Comparison of ENCODE assay signal across 8 cellular contexts in the genomic region with DNA sequence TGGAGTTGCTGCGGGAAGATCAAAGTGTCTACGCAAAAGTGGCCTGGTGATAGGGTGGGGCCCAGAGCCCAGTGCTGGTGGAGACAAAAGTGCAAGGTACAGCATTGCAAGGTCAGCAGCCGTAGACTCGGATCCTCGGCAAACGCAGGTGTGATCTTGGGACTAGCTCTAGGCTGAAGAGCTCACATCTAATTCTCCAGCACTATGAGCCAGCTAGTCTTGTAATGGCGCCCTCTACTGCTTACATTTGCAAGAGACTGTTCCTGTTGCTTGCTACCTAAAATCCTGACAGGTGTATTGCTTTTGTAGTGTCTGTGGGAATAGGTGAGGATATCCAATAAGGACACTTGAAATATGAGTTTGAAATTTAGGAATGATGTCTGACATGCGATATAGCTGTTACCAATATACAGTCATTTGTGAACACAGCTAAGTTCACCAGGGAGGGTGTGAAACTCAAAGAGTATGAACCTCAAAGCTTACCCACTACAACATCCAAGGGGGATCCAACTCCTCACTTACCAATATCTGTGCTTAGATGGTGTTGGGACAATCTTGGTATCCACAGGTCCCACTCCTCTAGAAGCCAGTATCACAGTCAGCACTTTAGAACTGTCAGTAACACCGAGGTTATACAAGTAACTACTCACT. TPM values are rescaled to one million over a fixed set of nuclear protein-coding genes. Genes with fewer than 3 reads are reported as not detected.
DNase-seq lines count a peak whose midpoint lies in the region; ATAC-seq and TF ChIP-seq lines count a peak whose summit lies in the region.

No MANE protein-coding gene starts in this region.

- no peak overlapping the region for H3K27ac Mint-ChIP-seq in activated CD8-positive, alpha-beta memory T cell treated with anti-CD3 and anti-CD28 coated beads, Interleukin-2, amount 10 ng/mL, durations not matched to agents 7 days and 5 days

- DNase-seq in COLO829 (ENCODE audit: low spot score) (peak; percentile 28), NCI-H774 (lab: John Stamatoyannopoulos, UW) (peak; percentile 74), fibroblast of mammary gland (ENCODE audit: low read depth) (peak; percentile 71), sciatic nerve (ENCODE audit: low spot score) (no peak), hippocampal formation (lab: John Stamatoyannopoulos, UW) (no peak)
- DNase-seq in activated CD8-positive, alpha-beta memory T cell treated with anti-CD3 and anti-CD28 coated beads, Interleukin-2, amount 10 ng/mL, durations not matched to agents 7 days and 5 days, result peak; percentile 73

- peaks cover 5% of the 10 kb centered on the region for H3K4me1 Mint-ChIP-seq in activated CD8-positive, alpha-beta memory T cell treated with anti-CD3 and anti-CD28 coated beads, Interleukin-2, amount 10 ng/mL, durations not matched to agents 7 days and 5 days

- H3K9me3 Mint-ChIP-seq in activated CD8-positive, alpha-beta memory T cell treated with anti-CD3 and anti-CD28 coated beads, Interleukin-2, amount 10 ng/mL, durations not matched to agents 7 days and 5 days (ENCODE audit: low read depth), result no peaks in the 10 kb centered on the region

- no peak overlapping the region for H3K4me3 ChIP-seq in fibroblast of mammary gland (ENCODE audit: control insufficient read depth, low read depth, low read length)

- H3K27me3 Mint-ChIP-seq in activated CD8-positive, alpha-beta memory T cell treated with anti-CD3 and anti-CD28 coated beads, Interleukin-2, amount 10 ng/mL, durations not matched to agents 7 days and 5 days, result no peaks in the 10 kb centered on the region

- CTCF ChIA-PET in activated CD8-positive, alpha-beta memory T cell treated with anti-CD3 and anti-CD28 coated beads, Interleukin-2, amount 10 ng/mL, durations not matched to agents 7 days and 5 days (lab: Charles Lee), result interaction anchor here (0.6 to 4.9 kb wide), 31 partner anchors 8 to 457 kb away, joined by 3 to 35 read pairs (median 4); partner anchors contain the start of gene PDE7B

- ATAC-seq in GM19395 (IDR thresholded peaks at IDR 0.05; ENCODE audit: unreplicated experiment) (peak; percentile 86), HG03469 (IDR thresholded peaks at IDR 0.05; ENCODE audit: unreplicated experiment) (peak; percentile 60), sciatic nerve (peak; percentile 30)
- ATAC-seq in activated CD8-positive, alpha-beta memory T cell treated with anti-CD3 and anti-CD28 coated beads, Interleukin-2, amount 10 ng/mL, durations not matched to agents 7 days and 5 days, result peak; percentile 88

- H3K4me3 Mint-ChIP-seq in activated CD8-positive, alpha-beta memory T cell treated with anti-CD3 and anti-CD28 coated beads, Interleukin-2, amount 10 ng/mL, durations not matched to agents 7 days and 5 days, result no peak overlapping the region

- TF ChIP-seq CTCF in fibroblast of mammary gland (conservative IDR thresholded peaks at IDR 0.05; ENCODE audit: control insufficient read depth, insufficient read depth, low read depth, low read length), result peak; percentile 67

- intact Hi-C loops in sciatic nerve (cut with DNase I), result no loop called here

- no peaks in the 10 kb centered on the region for H3K36me3 Mint-ChIP-seq in activated CD8-positive, alpha-beta memory T cell treated with anti-CD3 and anti-CD28 coated beads, Interleukin-2, amount 10 ng/mL, durations not matched to agents 7 days and 5 days

RNA-seq across cellular contexts. Expression of gene PDE7B, which starts 58.4 kb away (rescaled TPM):
- 1 to 10 TPM in 1 of 2 experiments, under 1 TPM in 1; 0.38 to 3.5 TPM for total RNA-seq in activated CD8-positive, alpha-beta memory T cell treated with anti-CD3 and anti-CD28 coated beads, Interleukin-2, amount 10 ng/mL, durations not matched to agents 7 days and 5 days
- total RNA-seq in sciatic nerve, result 13.3 TPM

Comparison
In these comparisons a context has a peak if more than half of its experiments do, and no peak if none do; other contexts are left out.
1. DNase-seq: peak in COLO829 (single experiment), NCI-H774 (single experiment), activated CD8-positive, alpha-beta memory T cell treated with anti-CD3 and anti-CD28 coated beads, Interleukin-2, amount 10 ng/mL, durations not matched to agents 7 days and 5 days (single experiment) and fibroblast of mammary gland (single experiment); none in sciatic nerve (single experiment) and hippocampal formation (0 of 2).
2. ATAC-seq: peak in every context shown above with its lines; median percentile 88 in activated CD8-positive, alpha-beta memory T cell treated with anti-CD3 and anti-CD28 coated beads, Interleukin-2, amount 10 ng/mL, durations not matched to agents 7 days and 5 days; 86 in GM19395; 60 in HG03469; 30 in sciatic nerve.